ENCODE assay signal across 8 cellular contexts in genomic region chr6:36986704-36987047, GRCh38. TPM values are rescaled to one million over a fixed set of nuclear protein-coding genes. Genes with fewer than 3 reads are reported as not detected.
A peak's percentile ranks its signal among the peaks of the same experiment; 100 is the strongest.
DNase-seq lines count a peak whose midpoint lies in the region; ATAC-seq and TF ChIP-seq lines count a peak whose summit lies in the region.

No MANE protein-coding gene starts in this region.

- peak overlapping the region; percentile 98 for H3K4me3 Mint-ChIP-seq in natural killer cell

- TF ChIP-seq POLR2A in GM18505 (IDR thresholded peaks at IDR 0.05; ENCODE audit: borderline replicate concordance, extremely low read depth, insufficient read depth, insufficient read length), result no peak

- peak overlapping the region; percentile 99 for H3K4me2 ChIP-seq in Karpas-422 (ENCODE audit: low read depth, low read length, poor library complexity, severe bottlenecking)

- peaks cover 3 to 12% of the 10 kb centered on the region in 2 donors for H3K27me3 Mint-ChIP-seq in natural killer cell (ENCODE audit: low read depth in 2 of 2)

- H3K27ac Mint-ChIP-seq in natural killer cell, result peak overlapping the region in 1 of 2 donors; percentile 92

- no peaks in the 10 kb centered on the region for H3K9me2 ChIP-seq in Karpas-422 (replicated peaks; ENCODE audit: insufficient read depth, low read length)

- DNase-seq in Karpas-422, result peak; percentile 65
- no peak for DNase-seq in natural killer cell
- no peak for DNase-seq in GM10248 (ENCODE audit: extremely low spot score)
- no peak for DNase-seq in germinal center (ENCODE audit: low spot score)

- H2AFZ ChIP-seq in Karpas-422 (ENCODE audit: low read length), result peak overlapping the region; percentile 53; the same call in 1 of the 2 replicates

- POLR2A ChIA-PET in GM10248 (lab: Yijun Ruan, JAX), result interaction anchor here (0.6 to 1.9 kb wide), 7 partner anchors 9 to 1717 kb away, joined by 3 to 10 read pairs (median 5); partner anchors contain the start of gene FGD2

- CTCF ChIA-PET in GM10248 (lab: Yijun Ruan, JAX), result interaction anchor here (1.1 to 6.6 kb wide), 6 partner anchors 9 to 223 kb away, joined by 3 to 42 read pairs (median 6); no protein-coding TSS in a partner anchor

- H3K27ac ChIP-seq in Karpas-422 (ENCODE audit: low read length) (no peak overlapping the region; the same call in 1 of the 2 replicates), cingulate gyrus (ENCODE audit: low read depth, low read length) (peak overlapping the region; percentile 100)

- TF ChIP-seq CTCF in natural killer cell (IDR thresholded peaks at IDR 0.05) (no peak), GM10248 (IDR thresholded peaks at IDR 0.05; ENCODE audit: control extremely low read depth, extremely low read depth, low read depth, missing control alignments) (no peak)

- H4K20me1 ChIP-seq in Karpas-422 (ENCODE audit: insufficient read depth, low read depth, low read length), result peaks cover 31% of the 10 kb centered on the region

- H3K4me1 Mint-ChIP-seq in natural killer cell, result peaks cover 16 to 18% of the 10 kb centered on the region in 2 donors

- no peaks in the 10 kb centered on the region for H3K36me3 Mint-ChIP-seq in natural killer cell

- no peaks in the 10 kb centered on the region for H3K36me3 ChIP-seq in Karpas-422 (ENCODE audit: insufficient read depth, low read length)

- no peaks in the 10 kb centered on the region for H3K9me3 Mint-ChIP-seq in natural killer cell

- intact Hi-C loops in natural killer cell (cut with micrococcal nuclease), result loop anchor here (1.0 to 2.0 kb wide), 2 partner anchors 32 to 102 kb away; partner anchors contain the start of gene C6orf89

- no peaks in the 10 kb centered on the region for H3K27me3 ChIP-seq in Karpas-422 (ENCODE audit: low read length)

- H3K4me3 ChIP-seq in GM08714 (ENCODE audit: low read length) (peak overlapping the region; percentile 90), Karpas-422 (ENCODE audit: low read length) (peak overlapping the region; percentile 97)

- H3K9me3 ChIP-seq in Karpas-422 (ENCODE audit: low read length), result no peaks in the 10 kb centered on the region

- H3K4me1 ChIP-seq in Karpas-422 (ENCODE audit: low read length), result peaks cover 34% of the 10 kb centered on the region

- ATAC-seq in natural killer cell (no peak), GM18505 (IDR thresholded peaks at IDR 0.05; ENCODE audit: unreplicated experiment) (no peak), HG03442 (IDR thresholded peaks at IDR 0.05; ENCODE audit: unreplicated experiment) (no peak)

- H3K9ac ChIP-seq in Karpas-422 (ENCODE audit: low read length), result peak overlapping the region; percentile 98

- peaks cover 41% of the 10 kb centered on the region for H3K79me2 ChIP-seq in Karpas-422 (ENCODE audit: low read length)

RNA-seq across cellular contexts. Expression of gene MTCH1, which starts 0.7 kb away (rescaled TPM):
- 84.4 and 105 TPM in 2 replicates for total RNA-seq in Karpas-422 (2014; rRNA removed; shearing (Covaris generic); ENCODE audit: low replicate concordance)
- 100 to 1,000 TPM; 158 to 180 (median 162) TPM for total RNA-seq in natural killer cell

RNA-seq across cellular contexts. Expression of gene FGD2, which starts 18.8 kb away (rescaled TPM):
- 37.1 and 53.0 TPM in 2 replicates for total RNA-seq in Karpas-422 (2014; rRNA removed; shearing (Covaris generic); ENCODE audit: low replicate concordance)
- total RNA-seq in natural killer cell, result 10 to 100 TPM in 2 of 3 donors, 1 to 10 TPM in 1; 6.3 to 22.3 (median 14.1) TPM

RNA-seq across cellular contexts. Expression of gene PI16, which starts 32.1 kb away (rescaled TPM):
- 0.07 TPM in 1 of 2 replicates, not detected in the other for total RNA-seq in Karpas-422 (2014; rRNA removed; shearing (Covaris generic); ENCODE audit: low replicate concordance)
- 1 to 10 TPM in 2 of 3 donors, under 1 TPM in 1; 0.33 to 1.8 (median 1.1) TPM for total RNA-seq in natural killer cell
